ENCODE assay signal across 8 cellular contexts in the genomic region with DNA sequence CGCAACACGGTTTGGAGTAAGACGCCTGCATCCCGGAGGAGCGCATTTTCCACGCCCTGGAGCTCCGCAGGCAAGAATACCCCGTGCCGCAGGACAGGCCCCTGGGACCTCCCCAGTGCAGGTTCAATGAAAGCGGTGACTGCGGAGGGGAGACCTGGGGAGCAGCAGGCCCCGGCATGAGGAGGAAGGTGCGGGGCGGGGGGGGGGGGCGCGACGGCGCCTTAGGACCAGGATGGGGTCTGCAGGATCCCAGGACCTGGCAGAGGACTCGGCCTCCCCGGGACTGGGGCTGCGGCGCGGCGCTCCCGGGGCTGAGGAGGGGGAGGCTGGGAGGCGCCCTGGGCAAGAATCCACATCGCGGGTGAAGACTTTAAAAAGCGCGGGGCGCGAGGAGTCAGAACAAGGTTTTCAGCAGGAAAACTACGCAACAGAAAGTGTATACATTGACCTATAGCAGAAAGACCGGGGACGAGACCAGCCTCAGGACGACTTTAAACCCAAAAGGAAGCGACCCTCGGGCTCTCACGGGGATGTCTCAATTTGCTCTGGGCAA. TPM values are rescaled to one million over a fixed set of nuclear protein-coding genes. Genes with fewer than 3 reads are reported as not detected.
DNase-seq lines count a peak whose midpoint lies in the region; ATAC-seq, FAIRE-seq and TF ChIP-seq lines count a peak whose summit lies in the region.

No MANE protein-coding gene starts in this region.

- peak overlapping the region; percentile 92 for H3K4me3 ChIP-seq in Caco-2 (ENCODE audit: low read depth, low read length)
- H3K4me3 ChIP-seq in trophoblast cell (ENCODE audit: low read depth, low read length) = peak overlapping the region; percentile 79

- CTCF ChIA-PET in Caco-2 (lab: Charles Lee) = no interaction called here
- CTCF ChIA-PET in activated CD8-positive, alpha-beta T cell treated with anti-CD3 and anti-CD28 coated beads, Interleukin-2, amount 10 ng/mL, durations not matched to agents 7 days and 5 days (lab: Charles Lee) = no interaction called here

- no peaks in the 10 kb centered on the region for H3K27me3 ChIP-seq in Caco-2 (replicated peaks; ENCODE audit: control insufficient read depth, insufficient read depth, low read length)
- H3K27me3 ChIP-seq in trophoblast cell (ENCODE audit: insufficient read depth, low read length) = no peaks in the 10 kb centered on the region

- peaks cover 17% of the 10 kb centered on the region for H3K79me2 ChIP-seq in trophoblast cell (ENCODE audit: control insufficient read depth, insufficient read depth, low read length, poor library complexity)

- H4K91ac ChIP-seq in trophoblast cell (ENCODE audit: low read depth, low read length) = peak overlapping the region; percentile 92

- no CpG with 5 or more reads among the region's 39 CpGs for WGBS in trophoblast cell (ENCODE audit: extremely low coverage, insufficient coverage, insufficient read length)

- H3K36me3 ChIP-seq in Caco-2 (ENCODE audit: control insufficient read depth, insufficient read depth, low read length) (no peaks in the 10 kb centered on the region), trophoblast cell (ENCODE audit: control insufficient read depth in 1 of 2, insufficient read depth in 2 of 2, low read length in 2 of 2) (peaks cover 1 to 6% of the 10 kb centered on the region in 2 experiments)

- peak overlapping the region; percentile 61 for H2BK12ac ChIP-seq in trophoblast cell (ENCODE audit: low read length)

- H2BK5ac ChIP-seq in trophoblast cell (ENCODE audit: low read depth, low read length, poor library complexity) = peak overlapping the region; percentile 95

- H3K4me1 Mint-ChIP-seq in Caco-2 (ENCODE audit: low read depth, unreplicated experiment) = peaks cover 10% of the 10 kb centered on the region
- H3K4me1 Mint-ChIP-seq in activated CD8-positive, alpha-beta T cell treated with anti-CD3 and anti-CD28 coated beads, Interleukin-2, amount 10 ng/mL, durations not matched to agents 7 days and 5 days (ENCODE audit: low read depth) = peaks cover 25% of the 10 kb centered on the region

- H3K14ac ChIP-seq in trophoblast cell (ENCODE audit: low read length) = peak overlapping the region; percentile 98

- peak overlapping the region; percentile 73 for H3K4me3 Mint-ChIP-seq in Caco-2 (ENCODE audit: unreplicated experiment)
- H3K4me3 Mint-ChIP-seq in activated CD8-positive, alpha-beta T cell treated with anti-CD3 and anti-CD28 coated beads, Interleukin-2, amount 10 ng/mL, durations not matched to agents 7 days and 5 days = peak overlapping the region; percentile 83

- no peak overlapping the region for H3K23ac ChIP-seq in trophoblast cell (ENCODE audit: low read length)

- DNase-seq in Caco-2 (peak in 1 of 2 experiments; percentile 32), Right ventricle myocardium superior (peak; percentile 49), trophoblast cell (peak in 1 of 2 donors; percentile 41), GM12891 (ENCODE audit: insufficient read length, low spot score) (no peak)
- DNase-seq in activated CD8-positive, alpha-beta T cell treated with anti-CD3 and anti-CD28 coated beads, Interleukin-2, amount 10 ng/mL, durations not matched to agents 7 days and 5 days = peak; percentile 26
- no peak for DNase-seq in activated CD4-positive, alpha-beta T cell treated with anti-CD3 and anti-CD28 coated beads, Interleukin-2, amount 50 U/mL, for 48 hours

- no peak for TF ChIP-seq POLR2A in GM12891 (IDR thresholded peaks at IDR 0.05; ENCODE audit: low read depth, low read length)

- H3K27ac Mint-ChIP-seq in Caco-2 (ENCODE audit: unreplicated experiment) = peak overlapping the region; percentile 36
- H3K27ac Mint-ChIP-seq in activated CD8-positive, alpha-beta T cell treated with anti-CD3 and anti-CD28 coated beads, Interleukin-2, amount 10 ng/mL, durations not matched to agents 7 days and 5 days = peak overlapping the region; percentile 89

- no peaks in the 10 kb centered on the region for H3K27me3 Mint-ChIP-seq in Caco-2 (ENCODE audit: insufficient read depth, unreplicated experiment)
- H3K27me3 Mint-ChIP-seq in activated CD8-positive, alpha-beta T cell treated with anti-CD3 and anti-CD28 coated beads, Interleukin-2, amount 10 ng/mL, durations not matched to agents 7 days and 5 days (ENCODE audit: low read depth) = no peaks in the 10 kb centered on the region

- no peak for FAIRE-seq in GM12891 (lab: Jason Lieb, UNC)

- H3K27ac ChIP-seq in trophoblast cell (ENCODE audit: low read depth, low read length) = peak overlapping the region; percentile 94

- H3K9ac ChIP-seq in trophoblast cell (ENCODE audit: low read length) = peak overlapping the region; percentile 99

- intact Hi-C loops in Caco-2 (cut with micrococcal nuclease; ENCODE audit: unreplicated experiment) = loop anchor here (1.0 to 2.0 kb wide), 3 partner anchors 10 to 52 kb away; a partner anchor contains a TSS
- intact Hi-C loops in Right ventricle myocardium superior (cut with DNase I) = no loop called here

- peak overlapping the region; percentile 79 for H4K8ac ChIP-seq in trophoblast cell (ENCODE audit: low read depth, low read length)

- H3K4ac ChIP-seq in trophoblast cell (ENCODE audit: low read depth, low read length) = peak overlapping the region; percentile 97

- H3K36me3 Mint-ChIP-seq in Caco-2 (ENCODE audit: insufficient read depth, unreplicated experiment) = peaks cover 36% of the 10 kb centered on the region
- H3K36me3 Mint-ChIP-seq in activated CD8-positive, alpha-beta T cell treated with anti-CD3 and anti-CD28 coated beads, Interleukin-2, amount 10 ng/mL, durations not matched to agents 7 days and 5 days (ENCODE audit: low read depth) = peaks cover 35% of the 10 kb centered on the region

- peaks cover 26% of the 10 kb centered on the region for H3K79me1 ChIP-seq in trophoblast cell (ENCODE audit: low read length)

- no peak for TF ChIP-seq CTCF in Caco-2 (IDR thresholded peaks at IDR 0.05; ENCODE audit: insufficient read depth in 1 of 2, low read depth in 1 of 2, low read length in 1 of 2, severe bottlenecking in 1 of 2, unreplicated experiment in 1 of 2)

- peaks cover 5% of the 10 kb centered on the region for H3K9me3 Mint-ChIP-seq in Caco-2 (ENCODE audit: unreplicated experiment)
- peaks cover 14% of the 10 kb centered on the region for H3K9me3 Mint-ChIP-seq in activated CD8-positive, alpha-beta T cell treated with anti-CD3 and anti-CD28 coated beads, Interleukin-2, amount 10 ng/mL, durations not matched to agents 7 days and 5 days (ENCODE audit: insufficient read depth)

- H4K12ac ChIP-seq in trophoblast cell (ENCODE audit: low read depth, low read length) = peak overlapping the region; percentile 63

- H2AFZ ChIP-seq in trophoblast cell (ENCODE audit: insufficient read depth, low read length, poor library complexity) = peak overlapping the region; percentile 83

- H3K4me1 ChIP-seq in Caco-2 = peaks cover 15% of the 10 kb centered on the region
- H3K4me1 ChIP-seq in trophoblast cell (ENCODE audit: control insufficient read depth in 1 of 2, insufficient read depth in 2 of 2, low read length in 2 of 2) = peaks cover 10 to 12% of the 10 kb centered on the region in 2 experiments

- POLR2A ChIA-PET in Caco-2 (lab: Charles Lee) = no interaction called here
- POLR2A ChIA-PET in activated CD8-positive, alpha-beta T cell treated with anti-CD3 and anti-CD28 coated beads, Interleukin-2, amount 10 ng/mL, durations not matched to agents 7 days and 5 days (lab: Charles Lee) = interaction anchor here (1.0 kb wide), 1 partner anchor 135 kb away, joined by 3 read pairs; no protein-coding TSS in a partner anchor

- BruUV-seq in Caco-2 (replicated peaks; lab: Mats Ljungman, UMichigan) = TSS peak; percentile 84

- peak overlapping the region; percentile 93 for H3K18ac ChIP-seq in trophoblast cell (ENCODE audit: low read length)

- H3K4me2 ChIP-seq in trophoblast cell (ENCODE audit: low read length) = peak overlapping the region; percentile 91

- peak overlapping the region; percentile 23 for H2AK5ac ChIP-seq in trophoblast cell (ENCODE audit: low read length)

- H2BK120ac ChIP-seq in trophoblast cell (ENCODE audit: insufficient read depth, low read length, poor library complexity) = peak overlapping the region; percentile 48

- peaks cover 9% of the 10 kb centered on the region for H3K9me3 ChIP-seq in Caco-2
- no peaks in the 10 kb centered on the region for H3K9me3 ChIP-seq in trophoblast cell (ENCODE audit: insufficient read depth, low read depth, low read length)

- ATAC-seq in GM19324 (IDR thresholded peaks at IDR 0.05; ENCODE audit: low FRiP score, unreplicated experiment) = peak; percentile 27
- ATAC-seq in HG03378 (IDR thresholded peaks at IDR 0.05; ENCODE audit: unreplicated experiment) = peak; percentile 25
- peak; percentile 51 for ATAC-seq in activated CD8-positive, alpha-beta T cell treated with anti-CD3 and anti-CD28 coated beads, Interleukin-2, amount 10 ng/mL, durations not matched to agents 7 days and 5 days
- ATAC-seq in Right ventricle myocardium superior (ENCODE audit: poor library complexity) = peak; percentile 55

TF ChIP-seq in GM12891, 5 proteins besides CTCF, POLR2A, EP300 and RAD21:
- TF ChIP-seq TAF1 (IDR thresholded peaks at IDR 0.05; ENCODE audit: low read depth, low read length) (no peak), SPI1 (IDR thresholded peaks at IDR 0.05; ENCODE audit: low read depth, low read length) (no peak), POU2F2 (IDR thresholded peaks at IDR 0.05; ENCODE audit: low read depth, low read length) (no peak), POLR2AphosphoS5 (IDR thresholded peaks at IDR 0.05; ENCODE audit: low read depth, low read length) (no peak), PAX5 (IDR thresholded peaks at IDR 0.05; ENCODE audit: insufficient read depth, low read length, severe bottlenecking) (no peak)

RNA-seq across cellular contexts. Expression of a gene that starts 0.4 kb away (rescaled TPM):
- total RNA-seq in Caco-2 (2022) (27.5 and 28.5 TPM in 2 replicates), Right ventricle myocardium superior (6.0 TPM)
- 10 to 100 TPM; 38.9 to 41.0 TPM for total RNA-seq in activated CD8-positive, alpha-beta T cell treated with anti-CD3 and anti-CD28 coated beads, Interleukin-2, amount 10 ng/mL, durations not matched to agents 7 days and 5 days
- polyA plus RNA-seq in trophoblast cell (2013) = 37.3 and 37.8 TPM in 2 replicates
- 2.0 TPM for polyA plus RNA-seq in GM12891 (2012; ENCODE audit: low read depth, missing spikeins)

RNA-seq across cellular contexts. Expression of a gene that starts 52.2 kb away (rescaled TPM):
- total RNA-seq in Caco-2 (2022) (18.8 and 21.1 TPM in 2 replicates), Right ventricle myocardium superior (2.6 TPM)
- 10 to 100 TPM; 18.2 to 20.5 TPM for total RNA-seq in activated CD8-positive, alpha-beta T cell treated with anti-CD3 and anti-CD28 coated beads, Interleukin-2, amount 10 ng/mL, durations not matched to agents 7 days and 5 days
- 32.8 and 38.7 TPM in 2 replicates for polyA plus RNA-seq in trophoblast cell (2013)
- polyA plus RNA-seq in GM12891 (2012; ENCODE audit: low read depth, missing spikeins) = 5.2 TPM

Comparison
In these comparisons a context has a peak if more than half of its experiments do, and no peak if none do; other contexts are left out.
1. DNase-seq: peak in activated CD8-positive, alpha-beta T cell treated with anti-CD3 and anti-CD28 coated beads, Interleukin-2, amount 10 ng/mL, durations not matched to agents 7 days and 5 days (single experiment) and Right ventricle myocardium superior (single experiment); none in GM12891 (single experiment) and activated CD4-positive, alpha-beta T cell treated with anti-CD3 and anti-CD28 coated beads, Interleukin-2, amount 50 U/mL, for 48 hours (0 of 2).
2. Peak in every context shown above with its lines, with median percentiles within 50 percentile points of each other: ATAC-seq.